ENCODE assay signal across 21 cellular contexts in the genomic region with DNA sequence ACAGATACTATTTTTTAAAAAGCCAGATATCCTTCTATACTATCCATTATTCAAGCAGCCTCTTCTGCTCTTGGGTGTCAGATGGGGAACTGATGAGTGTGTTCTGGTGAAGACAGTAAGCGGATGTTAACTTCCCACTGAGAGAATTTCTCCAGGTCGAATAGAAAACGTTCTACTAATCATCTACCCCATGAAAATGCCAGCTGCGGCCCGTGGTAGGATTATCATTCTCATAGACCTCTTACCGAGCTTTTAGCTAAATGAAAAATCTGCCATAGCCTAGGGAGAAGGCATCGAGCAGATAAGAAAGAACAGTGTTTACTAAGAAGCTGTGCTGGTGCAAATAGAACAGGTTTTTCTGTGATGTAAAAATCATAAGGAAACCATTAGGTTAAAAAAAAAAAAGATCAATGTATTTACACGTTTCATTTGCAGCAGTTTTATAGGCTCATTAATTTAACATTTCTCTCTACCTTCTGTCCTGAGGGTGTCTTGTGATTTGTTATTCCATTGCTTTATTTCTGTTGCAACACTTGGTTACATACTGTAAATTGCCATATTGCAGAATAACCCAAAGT.
A peak's percentile ranks its signal among the peaks of the same experiment; 100 is the strongest.
DNase-seq lines count a peak whose midpoint lies in the region; ATAC-seq, FAIRE-seq and TF ChIP-seq lines count a peak whose summit lies in the region.
"Had no signal": no experiment of that assay in that cellular context is flagged by ENCODE, and none has a peak within 500 bp of the region (broad histone marks: within the 10 kb centered on the region; RNA-seq: fewer than 3 reads in every experiment).

No MANE protein-coding gene starts in this region.

- peaks cover 4% of the 10 kb centered on the region for H3F3A ChIP-seq in neural progenitor cell (ENCODE audit: low read depth)

- H3K27me3 ChIP-seq in H7 (ENCODE audit: control insufficient read depth, insufficient read depth, low read length): no peaks in the 10 kb centered on the region
- H3K27me3 ChIP-seq in neural progenitor cell: no peaks in the 10 kb centered on the region
- H3K27me3 ChIP-seq: BLaER1 treated with 17β-estradiol and CSF1 and Interleukin-3, amounts not matched to agents 10 nM and 100 nM; SJSA1 had no signal

- peak overlapping the region; percentile 48 for H3K4me2 ChIP-seq in neural progenitor cell
- H3K4me2 ChIP-seq: BLaER1 treated with 17β-estradiol and CSF1 and Interleukin-3, amounts not matched to agents 10 nM and 100 nM had no signal

- peaks cover 22% of the 10 kb centered on the region for H3K4me1 ChIP-seq in neural progenitor cell
- H3K4me1 ChIP-seq: BLaER1 treated with 17β-estradiol and CSF1 and Interleukin-3, amounts not matched to agents 10 nM and 100 nM; HAP-1; SJSA1 had no signal

- no peaks in the 10 kb centered on the region for H3K9me3 Mint-ChIP-seq in WTC11
- no peaks in the 10 kb centered on the region for H3K9me3 Mint-ChIP-seq in neural progenitor cell

- peak overlapping the region; percentile 78 for H2AFZ ChIP-seq in neural progenitor cell (replicated peaks)

- no peaks in the 10 kb centered on the region for H3K9me3 ChIP-seq in neural progenitor cell (ENCODE audit: low read depth)
- H3K9me3 ChIP-seq: BLaER1 treated with 17β-estradiol and CSF1 and Interleukin-3, amounts not matched to agents 10 nM and 100 nM; HAP-1; SJSA1 had no signal

- no peaks in the 10 kb centered on the region for H3K36me3 ChIP-seq in H7 (replicated peaks; ENCODE audit: control insufficient read depth, insufficient read depth, low read length)
- no peaks in the 10 kb centered on the region for H3K36me3 ChIP-seq in neural progenitor cell
- H3K36me3 ChIP-seq: BLaER1 treated with 17β-estradiol and CSF1 and Interleukin-3, amounts not matched to agents 10 nM and 100 nM; HAP-1; SJSA1 had no signal

- TF ChIP-seq CTCF in WTC11 (IDR thresholded peaks at IDR 0.05) (no peak), neural progenitor cell (IDR thresholded peaks at IDR 0.05) (no peak)

- H3K36me3 Mint-ChIP-seq in WTC11 (no peaks in the 10 kb centered on the region), neural progenitor cell (no peaks in the 10 kb centered on the region)
- H3K36me3 Mint-ChIP-seq: CD8-positive, alpha-beta T cell had no signal

- CTCF ChIA-PET in WTC11 (lab: Charles Lee): no interaction called here

- H3K4me3 ChIP-seq in H7 (ENCODE audit: insufficient read depth, low read depth, low read length) (no peak overlapping the region), neural progenitor cell (no peak overlapping the region)
- H3K4me3 ChIP-seq: BLaER1 treated with 17β-estradiol and CSF1 and Interleukin-3, amounts not matched to agents 10 nM and 100 nM; HAP-1; SJSA1 had no signal

- FAIRE-seq in frontal cortex (lab: Jason Lieb, UNC): no peak
- FAIRE-seq: HTR-8/SVneo had no signal

- peaks cover 21% of the 10 kb centered on the region for H3K4me1 Mint-ChIP-seq in WTC11
- peaks cover 18% of the 10 kb centered on the region for H3K4me1 Mint-ChIP-seq in neural progenitor cell

- H3K27ac ChIP-seq in neural progenitor cell: peak overlapping the region; percentile 46
- H3K27ac ChIP-seq: BLaER1 treated with 17β-estradiol and CSF1 and Interleukin-3, amounts not matched to agents 10 nM and 100 nM; SJSA1 had no signal

- H3K27me3 Mint-ChIP-seq in WTC11 (ENCODE audit: low read depth): no peaks in the 10 kb centered on the region
- no peaks in the 10 kb centered on the region for H3K27me3 Mint-ChIP-seq in neural progenitor cell (ENCODE audit: insufficient read depth, low read depth)

- no peak overlapping the region for H3K27ac Mint-ChIP-seq in WTC11
- no peak overlapping the region for H3K27ac Mint-ChIP-seq in neural progenitor cell
- H3K27ac Mint-ChIP-seq: CD8-positive, alpha-beta T cell had no signal

- peak; percentile 2 for DNase-seq in H7
- peak; percentile 24 for DNase-seq in NCI-H69 (lab: John Stamatoyannopoulos, UW)
- DNase-seq in WTC11 (ENCODE audit: low spot score): no peak
- DNase-seq in neural progenitor cell (ENCODE audit: low spot score): peak; percentile 13
- no peak for DNase-seq in activated naive CD4-positive, alpha-beta T cell treated with Interleukin-2 at 50 U/mL for 16 hours
- no peak for DNase-seq in activated naive CD4-positive, alpha-beta T cell (lab: John Stamatoyannopoulos, UW)
- DNase-seq in frontal cortex (ENCODE audit: low spot score in 2 of 2): no peak
- no peak for DNase-seq in glomerular visceral epithelial cell (ENCODE audit: extremely low spot score)
- DNase-seq: CD8-positive, alpha-beta T cell; DMS79; IMR-90; Karpas-422; NCI-H1048; NCI-H1436; NCI-H2029 treated with DMSO at 0.1 percent for 48 hours; NCI-H446 treated with DMSO at 0.1 percent for 48 hours; NCI-H774 had no signal

- H3K4me3 Mint-ChIP-seq in WTC11: no peak overlapping the region
- H3K4me3 Mint-ChIP-seq in neural progenitor cell: no peak overlapping the region
- H3K4me3 Mint-ChIP-seq: CD8-positive, alpha-beta T cell had no signal

- H3K9ac ChIP-seq in neural progenitor cell: no peak overlapping the region
- H3K9ac ChIP-seq: BLaER1 treated with 17β-estradiol and CSF1 and Interleukin-3, amounts not matched to agents 10 nM and 100 nM had no signal

- H4K20me1 ChIP-seq in neural progenitor cell (ENCODE audit: low read depth): no peaks in the 10 kb centered on the region
- H4K20me1 ChIP-seq: BLaER1 treated with 17β-estradiol and CSF1 and Interleukin-3, amounts not matched to agents 10 nM and 100 nM had no signal

- POLR2A ChIA-PET in WTC11 (lab: Charles Lee): no interaction called here

- no peaks in the 10 kb centered on the region for H3K79me2 ChIP-seq in neural progenitor cell (ENCODE audit: low read depth)

- peak; percentile 76 for ATAC-seq in WTC11
- ATAC-seq: CD8-positive, alpha-beta T cell had no signal

TF ChIP-seq in WTC11, 78 proteins besides CTCF, POLR2A, EP300 and RAD21:
- no peak for TF ChIP-seq RELA (CRISPR knock-in tag; IDR thresholded peaks at IDR 0.05; ENCODE audit: borderline replicate concordance)
- TF ChIP-seq, protein P1, sequence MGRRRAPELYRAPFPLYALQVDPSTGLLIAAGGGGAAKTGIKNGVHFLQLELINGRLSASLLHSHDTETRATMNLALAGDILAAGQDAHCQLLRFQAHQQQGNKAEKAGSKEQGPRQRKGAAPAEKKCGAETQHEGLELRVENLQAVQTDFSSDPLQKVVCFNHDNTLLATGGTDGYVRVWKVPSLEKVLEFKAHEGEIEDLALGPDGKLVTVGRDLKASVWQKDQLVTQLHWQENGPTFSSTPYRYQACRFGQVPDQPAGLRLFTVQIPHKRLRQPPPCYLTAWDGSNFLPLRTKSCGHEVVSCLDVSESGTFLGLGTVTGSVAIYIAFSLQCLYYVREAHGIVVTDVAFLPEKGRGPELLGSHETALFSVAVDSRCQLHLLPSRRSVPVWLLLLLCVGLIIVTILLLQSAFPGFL (CRISPR knock-in tag; IDR thresholded peaks at IDR 0.05; ENCODE audit: borderline replicate concordance): no peak
- TF ChIP-seq, protein P2, sequence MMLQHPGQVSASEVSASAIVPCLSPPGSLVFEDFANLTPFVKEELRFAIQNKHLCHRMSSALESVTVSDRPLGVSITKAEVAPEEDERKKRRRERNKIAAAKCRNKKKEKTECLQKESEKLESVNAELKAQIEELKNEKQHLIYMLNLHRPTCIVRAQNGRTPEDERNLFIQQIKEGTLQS (CRISPR knock-in tag; conservative IDR thresholded peaks at IDR 0.05): no peak
TF ChIP-seq in WTC11: peak in this region for 0.

Comparison
In these comparisons a context has a peak if more than half of its experiments do, and no peak if none do; other contexts are left out.
1. DNase-seq: peak in H7 (single experiment), NCI-H69 (single experiment) and neural progenitor cell (single experiment); none in WTC11 (single experiment), activated naive CD4-positive, alpha-beta T cell treated with Interleukin-2 at 50 U/mL for 16 hours (single experiment), activated naive CD4-positive, alpha-beta T cell (0 of 4), frontal cortex (0 of 2) and glomerular visceral epithelial cell (single experiment).